In the genomic region with DNA sequence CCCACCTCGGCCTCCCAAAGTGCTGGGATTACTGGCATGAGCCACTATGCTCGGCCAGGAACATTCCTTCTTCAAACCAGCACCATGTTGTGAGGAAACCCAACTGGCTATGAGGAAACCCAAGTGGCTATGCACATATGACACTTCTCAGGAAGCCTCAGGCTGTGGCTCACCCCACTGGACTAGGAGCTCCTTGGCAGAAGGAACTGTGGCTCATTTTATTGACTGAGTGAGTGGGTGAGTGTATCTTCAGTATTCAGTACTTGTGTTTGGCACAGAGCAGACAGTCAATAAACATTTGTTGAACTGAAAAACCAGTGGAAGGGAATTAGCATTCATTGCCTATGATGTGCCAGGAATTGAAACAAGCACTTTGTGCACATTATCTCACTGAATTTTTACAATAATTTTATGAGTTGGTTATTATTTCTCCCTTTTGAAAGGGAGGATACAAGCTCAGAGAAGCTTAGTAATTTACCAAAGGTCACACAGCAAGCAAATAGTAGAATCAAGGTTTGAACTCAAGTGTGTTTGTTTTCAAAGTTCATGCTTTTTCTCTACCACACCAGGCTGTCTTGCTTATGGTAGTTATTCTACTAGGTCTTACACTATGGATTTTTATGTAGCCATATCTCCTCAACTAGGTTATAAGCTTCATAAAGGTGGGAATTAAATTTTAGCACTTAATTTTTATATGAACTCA, we compare ENCODE assay signal across 16 cellular contexts.
"Had no signal": no experiment of that assay in that cellular context is flagged by ENCODE, and none has a peak within 500 bp of the region (broad histone marks: within the 10 kb centered on the region; RNA-seq: fewer than 3 reads in every experiment).

No MANE protein-coding gene starts in this region.

- H3K4me3 ChIP-seq: ascending aorta, breast epithelium, hepatocyte, left ventricle myocardium inferior, right atrium auricular region, transverse colon, vagina had no signal

- H3K9me3 ChIP-seq: ascending aorta, breast epithelium, right atrium auricular region, transverse colon, vagina had no signal

- H3K27me3 ChIP-seq: ascending aorta, breast epithelium, hepatocyte, right atrium auricular region, transverse colon, vagina had no signal

- H3K79me2 ChIP-seq: hepatocyte had no signal

- H3K4me2 ChIP-seq: hepatocyte had no signal

- H3K27ac ChIP-seq: ascending aorta, breast epithelium, hepatocyte, left ventricle myocardium inferior, right atrium auricular region, transverse colon, vagina had no signal

- H3K4me1 ChIP-seq: breast epithelium, right atrium auricular region had no signal

- H3K36me3 ChIP-seq: ascending aorta, breast epithelium, left ventricle myocardium inferior, right atrium auricular region, transverse colon, vagina had no signal

- DNase-seq: activated naive CD4-positive, alpha-beta T cell treated with Interleukin-2 at 50 U/mL for 16 hours; activated naive CD8-positive, alpha-beta T cell treated with anti-CD3 and anti-CD28 coated beads, Interleukin-2, amount 50 U/mL, for 24 hours; dermis blood vessel endothelial cell; effector memory CD8-positive, alpha-beta T cell; left ventricle myocardium inferior; nucleus accumbens; small intestine; stimulated activated CD4-positive, alpha-beta T cell treated with anti-CD3 and anti-CD28 coated beads, Interleukin-4, amount 100 ng/mL, for 4 hours; stimulated activated CD8-positive, alpha-beta memory T cell treated with anti-CD3 and anti-CD28 coated beads, Interleukin-4, amount 100 ng/mL, for 48 hours; stimulated activated naive CD4-positive, alpha-beta T cell treated with Interleukin-2 at 50 U/mL for 16 hours; transverse colon had no signal
